ENCODE assay signal across 26 cellular contexts in the genomic region with DNA sequence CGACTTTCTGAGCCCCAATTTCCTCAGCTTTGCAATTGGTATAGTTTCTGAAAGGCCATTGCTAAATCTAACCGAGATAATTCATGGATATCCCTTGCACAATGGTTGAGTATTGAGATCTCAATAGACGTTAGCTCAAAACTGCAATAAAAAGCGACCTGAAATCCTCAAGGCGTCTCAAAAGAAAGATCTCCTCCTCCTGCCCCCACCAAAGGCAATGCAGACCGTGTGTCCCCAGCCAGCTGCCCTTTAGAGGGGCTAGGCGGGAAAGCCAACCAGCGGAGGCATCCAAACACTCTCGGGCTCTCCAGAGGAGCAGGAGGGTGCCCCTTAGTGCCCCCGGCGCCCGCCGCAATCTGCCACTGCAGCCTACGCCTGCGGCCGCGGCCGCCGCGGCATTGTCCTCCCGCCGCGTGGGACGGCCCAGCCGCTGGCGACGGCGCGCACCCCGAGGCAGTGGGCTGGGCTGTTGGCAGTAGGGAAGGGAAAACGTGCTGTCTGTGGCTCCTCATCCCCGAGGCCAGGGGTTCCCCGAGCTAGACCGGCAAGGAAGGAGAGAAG. TPM values are rescaled to one million over a fixed set of nuclear protein-coding genes. Genes with fewer than 3 reads are reported as not detected.
DNase-seq lines count a peak whose midpoint lies in the region; FAIRE-seq and TF ChIP-seq lines count a peak whose summit lies in the region.
"Had no signal": no experiment of that assay in that cellular context is flagged by ENCODE, and none has a peak within 500 bp of the region (broad histone marks: within the 10 kb centered on the region; RNA-seq: fewer than 3 reads in every experiment).

No MANE protein-coding gene starts in this region.

- dilution Hi-C loops in endothelial cell of umbilical vein (cut with MboI; ENCODE audit: extremely low pct_ligation_motif_present, low sequenced_read_pairs): no loop called here

- H4K20me1 ChIP-seq in endothelial cell of umbilical vein (replicated peaks; ENCODE audit: control insufficient read depth, extremely low read depth, insufficient read depth, low read length) (no peaks in the 10 kb centered on the region), neural progenitor cell (ENCODE audit: low read depth) (peaks cover 67% of the 10 kb centered on the region)

- no peak overlapping the region for H3K27ac Mint-ChIP-seq in neural progenitor cell
- H3K27ac Mint-ChIP-seq: CD14-positive monocyte, HFFc6, IgD-negative memory B cell had no signal

- H3K9me3 Mint-ChIP-seq in neural progenitor cell: peaks cover 10% of the 10 kb centered on the region
- H3K9me3 Mint-ChIP-seq: HFFc6 had no signal

- H3K4me2 ChIP-seq in endothelial cell of umbilical vein (ENCODE audit: insufficient read depth, low read length) (no peak overlapping the region), neural progenitor cell (peak overlapping the region; percentile 90)

- H3K9me3 ChIP-seq in HUES48 (ENCODE audit: control insufficient read depth, insufficient read depth, low read length): no peaks in the 10 kb centered on the region
- no peaks in the 10 kb centered on the region for H3K9me3 ChIP-seq in endothelial cell of umbilical vein (replicated peaks; ENCODE audit: control insufficient read depth, insufficient read depth, low read length)
- H3K9me3 ChIP-seq in neural progenitor cell (ENCODE audit: low read depth): no peaks in the 10 kb centered on the region

- H3K4me1 ChIP-seq in HUES48 (ENCODE audit: control insufficient read depth, insufficient read depth, low read length) (peaks cover 26% of the 10 kb centered on the region), endothelial cell of umbilical vein (ENCODE audit: control insufficient read depth, extremely low read depth, insufficient read depth, low read length) (no peaks in the 10 kb centered on the region), neural progenitor cell (peaks cover 15% of the 10 kb centered on the region)

- no peak overlapping the region for H2AFZ ChIP-seq in endothelial cell of umbilical vein (ENCODE audit: low read depth, low read length)
- H2AFZ ChIP-seq in neural progenitor cell (replicated peaks): no peak overlapping the region

- peaks cover 17% of the 10 kb centered on the region for H3K4me1 Mint-ChIP-seq in neural progenitor cell

- H3K36me3 Mint-ChIP-seq in neural progenitor cell: no peaks in the 10 kb centered on the region
- H3K36me3 Mint-ChIP-seq: IgD-negative memory B cell had no signal

- DNase-seq in DMS53 (lab: John Stamatoyannopoulos, UW): peak; percentile 44
- DNase-seq in DMS53 treated with DMSO at 0.1 percent for 48 hours (lab: John Stamatoyannopoulos, UW; ENCODE audit: unreplicated experiment): no peak
- DNase-seq in endothelial cell of umbilical vein (ENCODE audit: low read depth, low spot score): no peak
- peak; percentile 57 for DNase-seq in neural progenitor cell (ENCODE audit: low spot score)
- no peak for DNase-seq in GM13977 (ENCODE audit: low spot score)
- DNase-seq in HT-29 (ENCODE audit: low spot score): no peak
- no peak for DNase-seq in RWPE1 (ENCODE audit: low spot score)
- DNase-seq: COR-L47, DMS 273 treated with DMSO at 0.1 percent for 48 hours, HFFc6, MM.1S, NCI-H1092, NCI-H1436 treated with DMSO at 0.1 percent for 48 hours, NCI-H2029 treated with DMSO at 0.1 percent for 48 hours, NCI-H2171 treated with DMSO at 0.1 percent for 48 hours had no signal

- peaks cover 100% of the 10 kb centered on the region for H3K27me3 ChIP-seq in HUES48 (ENCODE audit: control insufficient read depth, insufficient read depth, low read length)
- H3K27me3 ChIP-seq in endothelial cell of umbilical vein (ENCODE audit: control insufficient read depth in 2 of 2, insufficient read depth in 2 of 2, low read length in 2 of 2): peaks cover 70 to 80% of the 10 kb centered on the region in 2 experiments
- H3K27me3 ChIP-seq in neural progenitor cell: peaks cover 100% of the 10 kb centered on the region

- in situ Hi-C loops in GM13977 (cut with MboI; ENCODE audit: low pct_unique_long_range_greater_than_20kb, low sequenced_read_pairs, unreplicated experiment): no loop called here

- BruUV-seq in endothelial cell of umbilical vein (replicated peaks; lab: Mats Ljungman, UMichigan): no TSS peak

- POLR2A ChIA-PET in endothelial cell of umbilical vein (lab: Charles Lee) (no interaction called here), RWPE1 (lab: Yijun Ruan, JAX; ENCODE audit: low non-redundant PET) (no interaction called here)

- FAIRE-seq in endothelial cell of umbilical vein (lab: Jason Lieb, UNC): no peak
- FAIRE-seq: GM12891, GM18507 had no signal

- no peaks in the 10 kb centered on the region for H3K9me1 ChIP-seq in endothelial cell of umbilical vein (replicated peaks; ENCODE audit: control insufficient read depth, extremely low read depth, insufficient read depth, low read length)

- intact Hi-C loops in endothelial cell of umbilical vein (cut with micrococcal nuclease): no loop called here

- CTCF ChIA-PET in endothelial cell of umbilical vein (lab: Charles Lee): interaction anchor here (1.5 kb wide), 1 partner anchor 12 kb away, joined by 3 read pairs; no protein-coding TSS in a partner anchor
- CTCF ChIA-PET in RWPE1 (lab: Yijun Ruan, JAX): no interaction called here

- no peak for TF ChIP-seq POLR2A in endothelial cell of umbilical vein (IDR thresholded peaks at IDR 0.05; ENCODE audit: low read depth, low read length)

- H3K4me3 ChIP-seq in HUES48 (ENCODE audit: low read depth, low read length) (peak overlapping the region; percentile 60), endothelial cell of umbilical vein (replicated peaks in 1 of 3; ENCODE audit: insufficient read depth in 1 of 3, low read depth in 1 of 3, low read length in 3 of 3) (no peak overlapping the region), neural progenitor cell (peak overlapping the region; percentile 19)

- H3K4me3 Mint-ChIP-seq in neural progenitor cell: no peak overlapping the region
- H3K4me3 Mint-ChIP-seq: HFFc6 had no signal

- H3K27me3 Mint-ChIP-seq in neural progenitor cell (ENCODE audit: insufficient read depth, low read depth): peaks cover 71% of the 10 kb centered on the region

- H3F3A ChIP-seq in neural progenitor cell (ENCODE audit: low read depth): peaks cover 24% of the 10 kb centered on the region

- H3K9ac ChIP-seq in HUES48 (ENCODE audit: low read depth, low read length): no peak overlapping the region
- H3K9ac ChIP-seq in endothelial cell of umbilical vein (replicated peaks; ENCODE audit: extremely low read depth, insufficient read depth, low read length): no peak overlapping the region
- no peak overlapping the region for H3K9ac ChIP-seq in neural progenitor cell

- H3K36me3 ChIP-seq in HUES48 (ENCODE audit: control insufficient read depth, insufficient read depth, low read length) (no peaks in the 10 kb centered on the region), endothelial cell of umbilical vein (ENCODE audit: control insufficient read depth in 2 of 2, extremely low read depth in 1 of 2, insufficient read depth in 2 of 2, low read length in 2 of 2) (no peaks in the 10 kb centered on the region), neural progenitor cell (no peaks in the 10 kb centered on the region)

- TF ChIP-seq CTCF in endothelial cell of umbilical vein (IDR thresholded peaks at IDR 0.05; ENCODE audit: extremely low read depth in 1 of 2, insufficient read depth in 1 of 2, low read depth in 1 of 2, low read length in 2 of 2) (no peak), neural progenitor cell (IDR thresholded peaks at IDR 0.05) (no peak), GM13977 (IDR thresholded peaks at IDR 0.05; ENCODE audit: extremely low read depth, insufficient read depth, missing control alignments) (no peak), RWPE1 (conservative IDR thresholded peaks at IDR 0.05; ENCODE audit: low read depth) (no peak)

- H3K79me2 ChIP-seq in endothelial cell of umbilical vein (ENCODE audit: control insufficient read depth, insufficient read depth, low read length) (no peaks in the 10 kb centered on the region), neural progenitor cell (ENCODE audit: low read depth) (no peaks in the 10 kb centered on the region)

- no peak overlapping the region for H3K27ac ChIP-seq in HUES48 (ENCODE audit: low read depth, low read length)
- H3K27ac ChIP-seq in endothelial cell of umbilical vein (ENCODE audit: insufficient read depth, low read depth, low read length): no peak overlapping the region
- H3K27ac ChIP-seq in neural progenitor cell: no peak overlapping the region
- H3K27ac ChIP-seq in RWPE1: no peak overlapping the region
- H3K27ac ChIP-seq: 22Rv1 had no signal

TF ChIP-seq in endothelial cell of umbilical vein, 7 proteins besides CTCF, POLR2A, EP300 and RAD21:
- TF ChIP-seq JUN (IDR thresholded peaks at IDR 0.05; ENCODE audit: borderline replicate concordance, insufficient read depth, insufficient read length, low read depth) (no peak), GATA2 (IDR thresholded peaks at IDR 0.05; ENCODE audit: insufficient read depth, insufficient read length, low read depth, low read length) (no peak), EZH2 (IDR thresholded peaks at IDR 0.05; ENCODE audit: borderline replicate concordance, low read depth, low read length, severe bottlenecking) (peak; percentile 69)

RNA-seq across cellular contexts. Expression of a gene that starts 1.4 kb away (rescaled TPM):
- total RNA-seq in endothelial cell of umbilical vein: not detected in 2 replicates
- polyA plus RNA-seq in endothelial cell of umbilical vein: not detected in 2 replicates
- not detected in 2 replicates for polyA plus RNA-seq in endothelial cell of umbilical vein (2011; cell fraction: cytosol; rRNA removed)
- not detected in 2 replicates for polyA plus RNA-seq in endothelial cell of umbilical vein (2011; cell fraction: nucleus; rRNA removed)
- not detected in 2 replicates for polyA plus RNA-seq in endothelial cell of umbilical vein (2012)
- polyA minus RNA-seq in endothelial cell of umbilical vein: not detected in 2 replicates
- not detected for polyA minus RNA-seq in endothelial cell of umbilical vein (2011; cell fraction: cytosol; rRNA and poly(A)+ RNA removed)
- polyA minus RNA-seq in endothelial cell of umbilical vein (2011; cell fraction: nucleus; rRNA and poly(A)+ RNA removed): not detected in 2 replicates
- total RNA-seq in neural progenitor cell (ENCODE audit: low replicate concordance): not detected in 2 replicates
- not detected in 2 replicates for total RNA-seq in HT-29 (2014; rRNA removed; shearing (Covaris generic))
- total RNA-seq: H4, HFFc6, LHCN-M2, NCI-H460, SK-MEL-5 had no signal
- polyA plus RNA-seq: AG04450, CD14-positive monocyte, IgD-negative memory B cell had no signal

Comparison
In these comparisons a context has a peak if more than half of its experiments do, and no peak if none do; other contexts are left out.
1. DNase-seq: peak in DMS53 (single experiment) and neural progenitor cell (single experiment); none in DMS53 treated with DMSO at 0.1 percent for 48 hours (single experiment), endothelial cell of umbilical vein (single experiment), GM13977 (single experiment), HT-29 (single experiment) and RWPE1 (single experiment).
2. H3K4me3 ChIP-seq: peak in HUES48 (single experiment) and neural progenitor cell (single experiment); none in endothelial cell of umbilical vein (0 of 3).